In the genomic region with DNA sequence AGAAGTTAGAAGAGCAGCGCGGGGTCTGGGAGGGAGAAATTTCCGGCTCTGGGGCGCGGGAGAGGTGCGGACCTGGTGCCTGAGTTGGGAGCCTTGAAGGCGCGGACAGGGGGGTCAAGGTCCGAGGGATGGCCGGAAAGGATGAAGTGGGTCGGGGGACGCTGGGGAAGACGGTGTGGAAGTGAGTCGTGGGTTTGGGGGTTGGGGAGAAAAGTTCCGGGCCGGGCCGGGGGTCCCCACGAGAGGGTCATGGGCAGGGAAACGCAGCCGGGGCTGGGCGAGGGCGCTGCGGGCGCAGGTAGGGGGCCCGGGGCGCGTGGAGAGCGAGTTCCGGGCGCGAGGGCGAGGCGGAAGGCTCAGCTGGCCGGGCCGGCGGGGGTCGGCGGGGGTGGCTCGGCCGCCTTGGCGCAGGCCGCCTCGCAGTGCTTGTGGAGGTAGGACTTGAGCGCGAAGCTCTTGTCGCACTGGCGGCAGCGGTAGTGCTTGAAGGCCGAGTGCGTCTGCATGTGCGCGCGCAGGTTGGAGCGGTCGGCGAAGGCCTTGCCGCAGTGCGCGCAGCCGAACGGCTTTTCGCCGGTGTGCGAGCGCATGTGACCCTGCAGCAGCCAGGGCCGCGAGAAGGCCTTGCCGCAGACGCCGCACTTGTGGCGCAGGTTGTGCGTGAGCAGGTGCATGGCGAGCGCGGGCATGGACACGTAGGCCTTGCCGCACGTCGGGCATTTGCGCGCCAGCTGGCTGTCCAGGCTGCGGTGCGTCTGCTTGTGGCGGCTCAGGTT, we compare ENCODE assay signal across 19 cellular contexts. TPM values are rescaled to one million over a fixed set of nuclear protein-coding genes. Genes with fewer than 3 reads are reported as not detected.
A peak's percentile ranks its signal among the peaks of the same experiment; 100 is the strongest.
DNase-seq lines count a peak whose midpoint lies in the region; ATAC-seq and TF ChIP-seq lines count a peak whose summit lies in the region.
"Had no signal": no experiment of that assay in that cellular context is flagged by ENCODE, and none has a peak within 500 bp of the region (broad histone marks: within the 10 kb centered on the region; RNA-seq: fewer than 3 reads in every experiment).

No MANE protein-coding gene starts in this region.

- H3K36me3 Mint-ChIP-seq in activated CD4-positive, alpha-beta T cell treated with anti-CD3 and anti-CD28 coated beads, Interleukin-2, amount 10 ng/mL, durations not matched to agents 7 days and 5 days (ENCODE audit: low read depth) = no peaks in the 10 kb centered on the region
- H3K36me3 Mint-ChIP-seq in T-helper 2 cell treated with Interferon-gamma antibody and Interleukin-4, amounts not matched to agents 5 μg/mL and 100 μg/mL, for 36 hours (ENCODE audit: low read depth) = no peaks in the 10 kb centered on the region
- H3K36me3 Mint-ChIP-seq: activated naive CD4-positive, alpha-beta T cell treated with anti-CD3 and anti-CD28 coated beads, Interleukin-2, amount 50 U/mL, for 24 hours; mesothelial cell of epicardium had no signal

- no peak overlapping the region for H3K27ac ChIP-seq in psoas muscle
- H3K27ac ChIP-seq: vagina had no signal

- H3K36me3 ChIP-seq in psoas muscle (ENCODE audit: insufficient read depth in 1 of 2, low read depth in 1 of 2) = no peaks in the 10 kb centered on the region
- H3K36me3 ChIP-seq: MG63, vagina had no signal

- no peaks in the 10 kb centered on the region for H3K9me3 ChIP-seq in psoas muscle
- H3K9me3 ChIP-seq: MG63, vagina had no signal

- DNase-seq in activated CD4-positive, alpha-beta T cell treated with anti-CD3 and anti-CD28 coated beads, Interleukin-2, amount 10 ng/mL, durations not matched to agents 7 days and 5 days = no peak
- DNase-seq in activated CD4-positive, alpha-beta T cell treated with anti-CD3 and anti-CD28 coated beads for 1 hour = no peak
- no peak for DNase-seq in T-helper 2 cell treated with Interferon-gamma antibody and Interleukin-4, amounts not matched to agents 5 μg/mL and 100 μg/mL, for 36 hours (ENCODE audit: low spot score)
- DNase-seq in psoas muscle (no peak), mucosa of gallbladder (ENCODE audit: low spot score) (no peak)
- no peak for DNase-seq in activated effector memory CD4-positive, alpha-beta T cell treated with anti-CD3 and anti-CD28 coated beads, Interleukin-2, amount 50 U/mL, for 16 hours
- DNase-seq: activated CD4-positive, alpha-beta memory T cell treated with anti-CD3 and anti-CD28 coated beads, Interleukin-2, amount 10 ng/mL, durations not matched to agents 7 days and 5 days; caudate nucleus; MG63; NCI-H345; PC-3 had no signal

- H3K4me3 Mint-ChIP-seq in activated CD4-positive, alpha-beta T cell treated with anti-CD3 and anti-CD28 coated beads, Interleukin-2, amount 10 ng/mL, durations not matched to agents 7 days and 5 days = no peak overlapping the region
- peak overlapping the region; percentile 20 for H3K4me3 Mint-ChIP-seq in T-helper 2 cell treated with Interferon-gamma antibody and Interleukin-4, amounts not matched to agents 5 μg/mL and 100 μg/mL, for 36 hours
- H3K4me3 Mint-ChIP-seq: activated CD4-positive, alpha-beta memory T cell treated with anti-CD3 and anti-CD28 coated beads, Interleukin-2, amount 10 ng/mL, durations not matched to agents 7 days and 5 days; activated naive CD4-positive, alpha-beta T cell treated with anti-CD3 and anti-CD28 coated beads, Interleukin-2, amount 50 U/mL, for 24 hours; mesothelial cell of epicardium had no signal

- H3K4me1 Mint-ChIP-seq in activated CD4-positive, alpha-beta T cell treated with anti-CD3 and anti-CD28 coated beads, Interleukin-2, amount 10 ng/mL, durations not matched to agents 7 days and 5 days = peaks cover 8% of the 10 kb centered on the region
- H3K4me1 Mint-ChIP-seq in T-helper 2 cell treated with Interferon-gamma antibody and Interleukin-4, amounts not matched to agents 5 μg/mL and 100 μg/mL, for 36 hours (ENCODE audit: low read depth) = peaks cover 4% of the 10 kb centered on the region

- peak overlapping the region; percentile 47 for H3K27ac Mint-ChIP-seq in activated CD4-positive, alpha-beta T cell treated with anti-CD3 and anti-CD28 coated beads, Interleukin-2, amount 10 ng/mL, durations not matched to agents 7 days and 5 days
- peak overlapping the region; percentile 6 for H3K27ac Mint-ChIP-seq in T-helper 2 cell treated with Interferon-gamma antibody and Interleukin-4, amounts not matched to agents 5 μg/mL and 100 μg/mL, for 36 hours
- H3K27ac Mint-ChIP-seq: activated CD4-positive, alpha-beta memory T cell treated with anti-CD3 and anti-CD28 coated beads, Interleukin-2, amount 10 ng/mL, durations not matched to agents 7 days and 5 days; activated naive CD4-positive, alpha-beta T cell treated with anti-CD3 and anti-CD28 coated beads, Interleukin-2, amount 50 U/mL, for 24 hours; mesothelial cell of epicardium had no signal

- TF ChIP-seq CTCF in psoas muscle (IDR thresholded peaks at IDR 0.05) = no peak

- H3K4me3 ChIP-seq in psoas muscle = peak overlapping the region; percentile 28
- H3K4me3 ChIP-seq: MG63, vagina had no signal

- 5 to 6% (median 6%) methylated on average over 65 to 84 of the region's 84 CpGs for WGBS in psoas muscle, 3 donors

- H3K4me1 ChIP-seq in psoas muscle = peaks cover 7% of the 10 kb centered on the region

- ATAC-seq in esophagus mucosa (peak; percentile 10), psoas muscle (no peak), HG02852 (IDR thresholded peaks at IDR 0.05; ENCODE audit: unreplicated experiment) (no peak)
- ATAC-seq: PC-3 had no signal

- peaks cover 72% of the 10 kb centered on the region for H3K27me3 Mint-ChIP-seq in activated CD4-positive, alpha-beta T cell treated with anti-CD3 and anti-CD28 coated beads, Interleukin-2, amount 10 ng/mL, durations not matched to agents 7 days and 5 days
- H3K27me3 Mint-ChIP-seq in T-helper 2 cell treated with Interferon-gamma antibody and Interleukin-4, amounts not matched to agents 5 μg/mL and 100 μg/mL, for 36 hours (ENCODE audit: low read depth) = peaks cover 59% of the 10 kb centered on the region

- H3K9me3 Mint-ChIP-seq in activated CD4-positive, alpha-beta T cell treated with anti-CD3 and anti-CD28 coated beads, Interleukin-2, amount 10 ng/mL, durations not matched to agents 7 days and 5 days = no peaks in the 10 kb centered on the region
- H3K9me3 Mint-ChIP-seq in T-helper 2 cell treated with Interferon-gamma antibody and Interleukin-4, amounts not matched to agents 5 μg/mL and 100 μg/mL, for 36 hours = no peaks in the 10 kb centered on the region
- H3K9me3 Mint-ChIP-seq: activated CD4-positive, alpha-beta memory T cell treated with anti-CD3 and anti-CD28 coated beads, Interleukin-2, amount 10 ng/mL, durations not matched to agents 7 days and 5 days; activated naive CD4-positive, alpha-beta T cell treated with anti-CD3 and anti-CD28 coated beads, Interleukin-2, amount 50 U/mL, for 24 hours; mesothelial cell of epicardium had no signal

- POLR2A ChIA-PET in activated CD4-positive, alpha-beta T cell treated with anti-CD3 and anti-CD28 coated beads, Interleukin-2, amount 10 ng/mL, durations not matched to agents 7 days and 5 days (lab: Charles Lee) = interaction anchor here (0.6 kb wide), 1 partner anchor 1995 kb away, joined by 3 read pairs; no protein-coding TSS in a partner anchor

- intact Hi-C loops in psoas muscle (cut with DNase I) = loop anchor here (10.0 kb wide), 1 partner anchor 309 kb away; no protein-coding TSS in a partner anchor

- H3K27me3 ChIP-seq in psoas muscle (ENCODE audit: insufficient read depth in 3 of 3, low read length in 2 of 3) = peaks cover 0 to 52% (median 25%) of the 10 kb centered on the region in 3 donors

- CTCF ChIA-PET in activated CD4-positive, alpha-beta T cell treated with anti-CD3 and anti-CD28 coated beads, Interleukin-2, amount 10 ng/mL, durations not matched to agents 7 days and 5 days (lab: Charles Lee) = interaction anchor here (0.6 kb wide), 1 partner anchor 20 kb away, joined by 3 read pairs; no protein-coding TSS in a partner anchor

RNA-seq across cellular contexts. Expression of a gene that starts 10.5 kb away (rescaled TPM):
- 10 to 100 TPM; 11.5 to 12.9 TPM for total RNA-seq in activated CD4-positive, alpha-beta T cell treated with anti-CD3 and anti-CD28 coated beads, Interleukin-2, amount 10 ng/mL, durations not matched to agents 7 days and 5 days
- 34.7 TPM for total RNA-seq in esophagus mucosa
- 100 to 1,000 TPM in 1 of 4 donors, 10 to 100 TPM in 3; 30.7 to 150 (median 57.0) TPM for total RNA-seq in psoas muscle
- polyA plus RNA-seq in psoas muscle = 100 to 1,000 TPM in 2 of 3 donors, 10 to 100 TPM in 1; 37.9 to 172 (median 123) TPM
- 18.5 TPM for total RNA-seq in mucosa of gallbladder

RNA-seq across cellular contexts. Expression of a gene that starts 12.1 kb away (rescaled TPM):
- not detected for total RNA-seq in activated CD4-positive, alpha-beta T cell treated with anti-CD3 and anti-CD28 coated beads, Interleukin-2, amount 10 ng/mL, durations not matched to agents 7 days and 5 days
- total RNA-seq in esophagus mucosa (not detected), psoas muscle (not detected), mucosa of gallbladder (not detected)
- polyA plus RNA-seq in psoas muscle = not detected
- total RNA-seq: activated CD4-positive, alpha-beta memory T cell treated with anti-CD3 and anti-CD28 coated beads, Interleukin-2, amount 10 ng/mL, durations not matched to agents 7 days and 5 days; H4; mesothelial cell of epicardium; PC-3; posterior vena cava; vagina had no signal
- polyA plus RNA-seq: esophagus had no signal

RNA-seq across cellular contexts. Expression of a gene that starts 53.4 kb away (rescaled TPM):
- total RNA-seq in activated CD4-positive, alpha-beta T cell treated with anti-CD3 and anti-CD28 coated beads, Interleukin-2, amount 10 ng/mL, durations not matched to agents 7 days and 5 days = not detected
- total RNA-seq in esophagus mucosa = not detected
- total RNA-seq in psoas muscle = 10 to 100 TPM in 1 of 4 donors, 1 to 10 TPM in 3; 5.1 to 10.6 (median 6.7) TPM
- 1 to 10 TPM; 3.0 to 4.7 (median 3.2) TPM for polyA plus RNA-seq in psoas muscle
- total RNA-seq in mucosa of gallbladder = 0.37 TPM
- total RNA-seq: activated CD4-positive, alpha-beta memory T cell treated with anti-CD3 and anti-CD28 coated beads, Interleukin-2, amount 10 ng/mL, durations not matched to agents 7 days and 5 days; H4; vagina had no signal
